12 cellular contexts compared by ENCODE assay signal in the genomic region with DNA sequence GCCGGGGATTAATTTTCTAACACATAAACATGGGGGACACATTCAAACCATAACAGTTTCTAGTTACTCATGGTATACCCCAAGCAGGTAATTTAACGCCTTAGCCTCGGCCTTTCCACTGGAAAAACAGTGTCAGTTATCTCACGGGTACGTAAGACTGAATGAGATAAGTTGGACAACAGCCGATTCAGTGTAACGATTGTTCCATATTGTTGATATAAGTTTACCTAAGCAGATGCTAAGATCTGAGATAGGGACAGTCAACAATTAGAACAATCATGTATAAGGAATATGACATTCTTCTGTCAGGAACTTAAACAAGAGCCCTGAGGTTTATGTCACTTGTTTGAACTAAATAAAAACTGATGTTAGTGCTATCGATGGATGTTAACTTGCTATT.
DNase-seq lines count a peak whose midpoint lies in the region; ATAC-seq and TF ChIP-seq lines count a peak whose summit lies in the region.
"Had no signal": no experiment of that assay in that cellular context is flagged by ENCODE, and none has a peak within 500 bp of the region (broad histone marks: within the 10 kb centered on the region; RNA-seq: fewer than 3 reads in every experiment).

No MANE protein-coding gene starts in this region.

- peak overlapping the region; percentile 88 for H3K27ac Mint-ChIP-seq in endothelial cell (ENCODE audit: unreplicated experiment)

- no peak for DNase-seq in heart left ventricle
- no peak for DNase-seq in Right ventricle myocardium superior
- no peak for DNase-seq in endothelial cell (ENCODE audit: low spot score)
- no peak for DNase-seq in osteoblast (ENCODE audit: insufficient read length, low spot score, missing footprints)
- no peak for DNase-seq in vagina (ENCODE audit: extremely low spot score in 2 of 2)
- DNase-seq in NCI-H82 (lab: John Stamatoyannopoulos, UW), result no peak
- no peak for DNase-seq in COR-L47 (lab: John Stamatoyannopoulos, UW)
- no peak for DNase-seq in NAMALWA (ENCODE audit: low spot score)
- DNase-seq: activated CD4-positive, CD25-positive, alpha-beta regulatory T cell; hippocampal formation; naive B cell; RPMI8226 had no signal

- TF ChIP-seq CTCF in heart left ventricle (IDR thresholded peaks at IDR 0.05) (no peak), endothelial cell (IDR thresholded peaks at IDR 0.05; ENCODE audit: unreplicated experiment) (no peak), osteoblast (IDR thresholded peaks at IDR 0.05; ENCODE audit: extremely low read depth, low read depth, low read length) (no peak), vagina (IDR thresholded peaks at IDR 0.05) (no peak)

- H3K4me2 ChIP-seq in osteoblast (ENCODE audit: insufficient read depth, low read length), result peak overlapping the region; percentile 54

- H3K9me3 ChIP-seq in heart left ventricle (no peaks in the 10 kb centered on the region), osteoblast (ENCODE audit: low read depth, low read length) (no peaks in the 10 kb centered on the region), vagina (no peaks in the 10 kb centered on the region)

- H4K20me1 ChIP-seq in osteoblast (ENCODE audit: insufficient read depth, low read length), result peaks cover 17% of the 10 kb centered on the region

- peaks cover 20 to 98% (median 93%) of the 10 kb centered on the region in 12 donors for H3K4me1 ChIP-seq in heart left ventricle
- peaks cover 53% of the 10 kb centered on the region for H3K4me1 ChIP-seq in osteoblast (ENCODE audit: insufficient read depth, low read length)
- H3K4me1 ChIP-seq in vagina, result peaks cover 68% of the 10 kb centered on the region

- TF ChIP-seq POLR2A in heart left ventricle (IDR thresholded peaks at IDR 0.05) (no peak), vagina (IDR thresholded peaks at IDR 0.05) (no peak)

- peaks cover 57% of the 10 kb centered on the region for H3K36me3 Mint-ChIP-seq in endothelial cell (ENCODE audit: low read depth, unreplicated experiment)
- H3K36me3 Mint-ChIP-seq: naive B cell had no signal

- intact Hi-C loops in heart left ventricle (cut with DNase I) (loop anchor here in 1 of 10 donors (10.0 kb wide), 1 partner anchor 273 kb away; no protein-coding TSS in a partner anchor), Right ventricle myocardium superior (cut with DNase I) (no loop called here), vagina (cut with DNase I) (no loop called here)

- H3K4me1 Mint-ChIP-seq in endothelial cell (ENCODE audit: unreplicated experiment), result peaks cover 22% of the 10 kb centered on the region
- H3K4me1 Mint-ChIP-seq: naive B cell had no signal

- H3K79me2 ChIP-seq in osteoblast (ENCODE audit: insufficient read depth, low read length), result peaks cover 19% of the 10 kb centered on the region

- peaks cover 21% of the 10 kb centered on the region for H3K27me3 Mint-ChIP-seq in endothelial cell (ENCODE audit: unreplicated experiment)
- H3K27me3 Mint-ChIP-seq: naive B cell had no signal

- peaks cover 0 to 44% (median 0%) of the 10 kb centered on the region in 9 donors for H3K36me3 ChIP-seq in heart left ventricle
- H3K36me3 ChIP-seq in osteoblast (ENCODE audit: insufficient read depth, low read length), result peaks cover 63% of the 10 kb centered on the region
- H3K36me3 ChIP-seq in vagina, result no peaks in the 10 kb centered on the region

- no peaks in the 10 kb centered on the region for H3K27me3 ChIP-seq in heart left ventricle
- no peaks in the 10 kb centered on the region for H3K27me3 ChIP-seq in osteoblast (ENCODE audit: insufficient read depth, low read length)
- H3K27me3 ChIP-seq in vagina, result no peaks in the 10 kb centered on the region

- no peak overlapping the region for H2AFZ ChIP-seq in osteoblast (ENCODE audit: low read length)

- peak overlapping the region; percentile 61 to 91 (median 83) for H3K27ac ChIP-seq in heart left ventricle
- peak overlapping the region; percentile 95 for H3K27ac ChIP-seq in osteoblast (ENCODE audit: low read depth, low read length)
- H3K27ac ChIP-seq in vagina, result peak overlapping the region; percentile 59

- no peak overlapping the region for H3K4me3 Mint-ChIP-seq in endothelial cell (ENCODE audit: unreplicated experiment)
- H3K4me3 Mint-ChIP-seq: naive B cell had no signal

- whole genome bisulfite sequencing in heart left ventricle, 4 donors, result 66 to 76% (median 69%) methylated on average over 8 of the region's 8 CpGs

- H3K9me3 Mint-ChIP-seq in endothelial cell (ENCODE audit: unreplicated experiment), result no peaks in the 10 kb centered on the region
- H3K9me3 Mint-ChIP-seq: naive B cell had no signal

- ATAC-seq in heart left ventricle (no peak), Right ventricle myocardium superior (ENCODE audit: poor library complexity) (no peak)

- H3K4me3 ChIP-seq in heart left ventricle, result no peak overlapping the region
- no peak overlapping the region for H3K4me3 ChIP-seq in osteoblast (ENCODE audit: insufficient read depth, low read length)
- no peak overlapping the region for H3K4me3 ChIP-seq in vagina
